ENCODE assay signal across 1 cellular context in the genomic region with DNA sequence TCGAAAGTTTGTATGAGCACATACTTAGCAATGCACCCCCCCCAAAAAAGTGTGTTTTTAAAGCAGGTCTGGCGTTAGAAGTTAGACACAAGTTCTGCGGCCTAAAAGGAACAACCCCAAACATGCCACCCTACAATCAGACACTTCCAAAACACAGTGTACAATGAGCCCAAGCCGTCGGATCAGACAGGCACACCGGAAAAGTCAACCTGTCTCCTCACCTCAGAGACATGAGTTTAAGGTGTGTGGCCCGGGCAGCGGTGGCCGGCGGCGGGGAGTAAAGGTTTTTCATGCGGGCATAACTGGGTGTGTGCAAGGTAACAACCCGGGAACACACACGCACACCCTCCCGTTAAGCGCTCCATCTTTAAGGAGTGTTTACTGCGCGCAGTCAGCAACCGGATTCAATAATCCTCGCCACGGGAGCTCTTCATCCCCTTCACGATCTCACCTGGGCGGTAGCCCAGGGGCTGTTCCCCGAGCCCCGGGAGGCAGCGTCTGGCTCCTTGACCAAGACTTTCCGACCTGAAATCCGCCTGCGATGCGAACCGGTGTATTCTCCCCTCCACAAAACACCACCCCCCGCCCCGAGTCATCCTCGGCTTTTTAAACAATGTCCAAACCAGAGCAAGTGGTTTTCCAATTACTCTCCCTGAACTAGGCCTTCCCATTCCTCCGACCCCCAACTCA.
TF ChIP-seq lines count a peak whose summit lies in the region.

No MANE protein-coding gene starts in this region.

TF ChIP-seq in SK-N-SH, 30 proteins besides CTCF, POLR2A, EP300 and RAD21:
- TF ChIP-seq SIN3A (IDR thresholded peaks at IDR 0.05; ENCODE audit: borderline replicate concordance, low read depth, low read length), result peak; percentile 21; the same call in 1 of the 2 replicates
- TF ChIP-seq MAX (IDR thresholded peaks at IDR 0.05; ENCODE audit: low read depth), result peak; percentile 44; the same call in 1 of the 2 replicates
- TF ChIP-seq MXI1 (IDR thresholded peaks at IDR 0.05; ENCODE audit: low read depth, low read length), result peak; percentile 34; the same call in 1 of the 2 replicates
